ENCODE assay signal across 9 cellular contexts in the genomic region with DNA sequence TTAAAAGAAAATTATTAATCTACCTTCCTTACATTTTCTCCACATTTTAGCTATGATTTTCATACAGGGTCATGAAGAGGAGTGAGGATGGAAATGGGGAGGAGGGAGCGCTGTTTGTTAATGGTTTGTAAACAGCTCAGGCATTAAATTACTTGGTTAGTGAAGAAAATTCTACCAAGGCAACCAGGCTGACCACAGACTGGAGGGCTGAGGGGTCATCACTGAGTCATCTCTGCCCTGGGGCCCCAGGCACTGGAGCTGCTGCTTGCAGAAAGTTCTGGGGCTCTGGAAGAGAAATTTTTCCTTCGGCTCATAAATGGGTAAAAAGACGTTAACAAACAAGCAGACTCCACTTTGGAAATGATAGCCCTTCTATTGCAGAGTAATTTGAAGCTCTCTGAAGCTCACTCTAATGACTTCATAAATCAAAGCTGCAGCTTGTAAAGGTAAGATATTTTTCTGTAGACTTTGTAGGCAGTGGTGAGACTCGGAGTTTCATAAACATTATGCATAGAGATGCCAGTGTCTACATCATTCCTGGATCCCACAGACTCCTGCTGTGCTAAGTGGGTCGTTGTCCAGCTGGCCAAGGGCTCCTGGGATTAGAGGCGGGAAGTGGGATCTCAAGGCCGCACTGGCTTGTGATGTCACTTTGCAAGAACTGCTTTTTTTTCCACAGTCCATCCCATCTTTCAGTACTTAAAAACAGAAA.
DNase-seq lines count a peak whose midpoint lies in the region; ATAC-seq lines count a peak whose summit lies in the region.
"Had no signal": no experiment of that assay in that cellular context is flagged by ENCODE, and none has a peak within 500 bp of the region (broad histone marks: within the 10 kb centered on the region; RNA-seq: fewer than 3 reads in every experiment).

No MANE protein-coding gene starts in this region.

- POLR2A ChIA-PET in activated CD4-positive, alpha-beta T cell treated with anti-CD3 and anti-CD28 coated beads, Interleukin-2, amount 10 ng/mL, durations not matched to agents 7 days and 5 days (lab: Charles Lee), result no interaction called here

- DNase-seq in AG08395 (ENCODE audit: low spot score) (peak; percentile 82), HT-29 (ENCODE audit: low spot score) (peak; percentile 9), astrocyte of the hippocampus (ENCODE audit: low read depth, low spot score) (peak; percentile 86), kidney tubule cell (ENCODE audit: low spot score) (peak; percentile 87), NAMALWA (ENCODE audit: low spot score) (no peak), activated gamma-delta T cell (lab: John Stamatoyannopoulos, UW) (no peak)
- DNase-seq in activated CD4-positive, alpha-beta T cell treated with anti-CD3 and anti-CD28 coated beads, Interleukin-2, amount 10 ng/mL, durations not matched to agents 7 days and 5 days, result no peak
- DNase-seq: stimulated activated naive B cell treated with anti-CD40 and anti-IgM and Interleukin-4, amounts not matched to agents 10 μg/mL and 1 μg/mL and 100 μg/mL, for 72 hours had no signal

- no peaks in the 10 kb centered on the region for H3K27me3 Mint-ChIP-seq in activated CD4-positive, alpha-beta T cell treated with anti-CD3 and anti-CD28 coated beads, Interleukin-2, amount 10 ng/mL, durations not matched to agents 7 days and 5 days
- H3K27me3 Mint-ChIP-seq: stimulated activated naive B cell treated with anti-CD40 and anti-IgM and Interleukin-4, amounts not matched to agents 10 μg/mL and 1 μg/mL and 100 μg/mL, for 72 hours had no signal

- ATAC-seq in HG03095 (IDR thresholded peaks at IDR 0.05; ENCODE audit: unreplicated experiment), result no peak
- ATAC-seq: stimulated activated naive B cell treated with anti-CD40 and anti-IgM and Interleukin-4, amounts not matched to agents 10 μg/mL and 1 μg/mL and 100 μg/mL, for 72 hours had no signal

- no peak overlapping the region for H3K4me3 Mint-ChIP-seq in activated CD4-positive, alpha-beta T cell treated with anti-CD3 and anti-CD28 coated beads, Interleukin-2, amount 10 ng/mL, durations not matched to agents 7 days and 5 days
- H3K4me3 Mint-ChIP-seq: stimulated activated naive B cell treated with anti-CD40 and anti-IgM and Interleukin-4, amounts not matched to agents 10 μg/mL and 1 μg/mL and 100 μg/mL, for 72 hours had no signal

- H3K36me3 Mint-ChIP-seq in activated CD4-positive, alpha-beta T cell treated with anti-CD3 and anti-CD28 coated beads, Interleukin-2, amount 10 ng/mL, durations not matched to agents 7 days and 5 days (ENCODE audit: low read depth), result peaks cover 59% of the 10 kb centered on the region

- CTCF ChIA-PET in activated CD4-positive, alpha-beta T cell treated with anti-CD3 and anti-CD28 coated beads, Interleukin-2, amount 10 ng/mL, durations not matched to agents 7 days and 5 days (lab: Charles Lee), result interaction anchor here (0.6 to 1.4 kb wide), 5 partner anchors 9 to 620 kb away, joined by 3 to 6 read pairs (median 4); no protein-coding TSS in a partner anchor

- H3K9me3 Mint-ChIP-seq in activated CD4-positive, alpha-beta T cell treated with anti-CD3 and anti-CD28 coated beads, Interleukin-2, amount 10 ng/mL, durations not matched to agents 7 days and 5 days, result no peaks in the 10 kb centered on the region
- H3K9me3 Mint-ChIP-seq: stimulated activated naive B cell treated with anti-CD40 and anti-IgM and Interleukin-4, amounts not matched to agents 10 μg/mL and 1 μg/mL and 100 μg/mL, for 72 hours had no signal

- H3K27ac Mint-ChIP-seq in activated CD4-positive, alpha-beta T cell treated with anti-CD3 and anti-CD28 coated beads, Interleukin-2, amount 10 ng/mL, durations not matched to agents 7 days and 5 days, result no peak overlapping the region

- peaks cover 20% of the 10 kb centered on the region for H3K4me1 Mint-ChIP-seq in activated CD4-positive, alpha-beta T cell treated with anti-CD3 and anti-CD28 coated beads, Interleukin-2, amount 10 ng/mL, durations not matched to agents 7 days and 5 days
- H3K4me1 Mint-ChIP-seq: stimulated activated naive B cell treated with anti-CD40 and anti-IgM and Interleukin-4, amounts not matched to agents 10 μg/mL and 1 μg/mL and 100 μg/mL, for 72 hours had no signal

Comparison
In these comparisons a context has a peak if more than half of its experiments do, and no peak if none do; other contexts are left out.
1. DNase-seq: peak in AG08395 (single experiment), HT-29 (single experiment), astrocyte of the hippocampus (single experiment) and kidney tubule cell (single experiment); none in NAMALWA (single experiment), activated gamma-delta T cell (single experiment) and activated CD4-positive, alpha-beta T cell treated with anti-CD3 and anti-CD28 coated beads, Interleukin-2, amount 10 ng/mL, durations not matched to agents 7 days and 5 days (single experiment).